ENCODE assay signal across 18 cellular contexts in the genomic region with DNA sequence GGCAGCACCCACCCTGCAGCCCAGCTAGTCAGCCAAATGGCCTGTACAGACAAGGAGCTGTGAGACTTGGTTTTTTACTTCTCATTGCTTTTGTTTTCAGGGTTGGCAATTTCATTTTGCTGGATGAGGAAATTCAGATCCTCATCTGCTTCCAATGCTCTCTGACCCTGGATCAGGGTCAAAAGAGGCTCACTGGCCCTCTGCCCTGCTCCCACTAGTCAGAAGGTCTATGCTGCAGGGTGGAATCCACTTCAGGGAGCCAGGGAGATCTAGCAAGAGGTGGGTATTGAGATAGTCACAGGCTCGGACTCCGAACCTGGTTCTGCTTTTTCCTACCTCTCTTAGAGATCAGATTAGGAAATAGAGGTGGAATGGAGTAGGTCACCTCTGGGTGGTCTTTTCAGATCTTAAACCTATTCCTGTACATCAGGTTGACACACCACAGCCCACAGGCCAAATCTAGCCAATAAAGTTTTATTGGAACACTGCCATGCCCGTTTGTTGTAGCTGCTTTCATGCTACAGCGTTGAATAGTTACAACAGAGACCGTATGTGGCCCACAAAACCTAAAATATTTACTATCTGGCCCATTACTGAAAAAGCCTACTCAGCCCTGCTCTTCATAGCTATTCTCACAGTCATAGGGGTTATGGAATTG.
"Had no signal": no experiment of that assay in that cellular context is flagged by ENCODE, and none has a peak within 500 bp of the region (broad histone marks: within the 10 kb centered on the region; RNA-seq: fewer than 3 reads in every experiment).

No MANE protein-coding gene starts in this region.

- ATAC-seq: foreskin keratinocyte; left lung; naive thymus-derived CD4-positive, alpha-beta T cell had no signal

- H3K4me3 ChIP-seq: left lung, thoracic aorta, upper lobe of left lung had no signal

- DNase-seq: activated B cell treated with CpG ODN at 0.5 μM for 24 hours; activated CD4-positive, alpha-beta memory T cell treated with anti-CD3 and anti-CD28 coated beads for 36 hours; activated CD4-positive, alpha-beta T cell treated with anti-CD3 and anti-CD28 coated beads for 4 hours; activated effector memory CD4-positive, alpha-beta T cell treated with anti-CD3 and anti-CD28 coated beads, Interleukin-2, amount 50 U/mL, for 16 hours; activated naive CD4-positive, alpha-beta T cell treated with anti-CD3 and anti-CD28 coated beads, Interleukin-2, amount 10 ng/mL, durations not matched to agents 7 days and 5 days; activated T-cell treated with anti-CD3 and anti-CD28 coated beads, Interleukin-2, amount 50 U/mL, for 48 hours; effector CD4-positive, alpha-beta T cell; foreskin keratinocyte; kidney; left lung; naive thymus-derived CD4-positive, alpha-beta T cell; retina; stimulated activated CD4-positive, alpha-beta T cell treated with anti-CD3 and anti-CD28 coated beads, Interleukin-4, amount 100 ng/mL, for 1 hour; stimulated activated naive CD4-positive, alpha-beta T cell treated with Interleukin-2 at 50 U/mL for 16 hours; T-helper 9 cell; upper lobe of left lung had no signal

- H3K27ac ChIP-seq: foreskin keratinocyte, left lung, thoracic aorta, upper lobe of left lung had no signal

- H3K4me3 Mint-ChIP-seq: activated B cell treated with CpG ODN at 0.5 μM for 24 hours; activated CD4-positive, alpha-beta memory T cell treated with anti-CD3 and anti-CD28 coated beads for 36 hours; activated naive CD4-positive, alpha-beta T cell treated with anti-CD3 and anti-CD28 coated beads, Interleukin-2, amount 10 ng/mL, durations not matched to agents 7 days and 5 days; naive thymus-derived CD4-positive, alpha-beta T cell; neural crest cell had no signal

- H3K9me3 ChIP-seq: left lung, thoracic aorta, upper lobe of left lung had no signal

- H3K9me3 Mint-ChIP-seq: activated B cell treated with CpG ODN at 0.5 μM for 24 hours; activated CD4-positive, alpha-beta memory T cell treated with anti-CD3 and anti-CD28 coated beads for 36 hours; activated naive CD4-positive, alpha-beta T cell treated with anti-CD3 and anti-CD28 coated beads, Interleukin-2, amount 10 ng/mL, durations not matched to agents 7 days and 5 days; naive thymus-derived CD4-positive, alpha-beta T cell; neural crest cell had no signal

- H3K36me3 Mint-ChIP-seq: activated CD4-positive, alpha-beta memory T cell treated with anti-CD3 and anti-CD28 coated beads for 36 hours; activated naive CD4-positive, alpha-beta T cell treated with anti-CD3 and anti-CD28 coated beads, Interleukin-2, amount 10 ng/mL, durations not matched to agents 7 days and 5 days; naive thymus-derived CD4-positive, alpha-beta T cell had no signal

- H3K36me3 ChIP-seq: left lung, thoracic aorta, upper lobe of left lung had no signal

- H3K27me3 ChIP-seq: left lung, upper lobe of left lung had no signal

- H3K4me1 ChIP-seq: foreskin keratinocyte had no signal

- H3K27ac Mint-ChIP-seq: activated B cell treated with CpG ODN at 0.5 μM for 24 hours; activated CD4-positive, alpha-beta memory T cell treated with anti-CD3 and anti-CD28 coated beads for 36 hours; activated naive CD4-positive, alpha-beta T cell treated with anti-CD3 and anti-CD28 coated beads, Interleukin-2, amount 10 ng/mL, durations not matched to agents 7 days and 5 days; naive thymus-derived CD4-positive, alpha-beta T cell had no signal

- H3K4me1 Mint-ChIP-seq: activated naive CD4-positive, alpha-beta T cell treated with anti-CD3 and anti-CD28 coated beads, Interleukin-2, amount 10 ng/mL, durations not matched to agents 7 days and 5 days had no signal
